ENCODE assay signal across 18 cellular contexts in genomic region chr5:179879003-179879689, GRCh38.
"Had no signal": no experiment of that assay in that cellular context is flagged by ENCODE, and none has a peak within 500 bp of the region (broad histone marks: within the 10 kb centered on the region; RNA-seq: fewer than 3 reads in every experiment).

No MANE protein-coding gene starts in this region.

- FAIRE-seq: astrocyte had no signal

- ATAC-seq: natural killer cell had no signal

- H3K4me1 Mint-ChIP-seq: activated naive CD8-positive, alpha-beta T cell treated with anti-CD3 and anti-CD28 coated beads for 36 hours; central memory CD8-positive, alpha-beta T cell had no signal

- H3K27ac ChIP-seq: colonic mucosa, esophagus squamous epithelium, heart right ventricle, prostate gland, vagina had no signal

- DNase-seq: activated CD4-positive, alpha-beta memory T cell treated with anti-CD3 and anti-CD28 coated beads for 36 hours; activated CD4-positive, alpha-beta T cell treated with anti-CD3 and anti-CD28 coated beads for 48 hours; activated naive CD4-positive, alpha-beta T cell treated with Interleukin-2 at 50 U/mL for 16 hours; activated naive CD8-positive, alpha-beta T cell treated with anti-CD3 and anti-CD28 coated beads for 36 hours; activated T-cell treated with anti-CD3 and anti-CD28 coated beads, Interleukin-2, amount 50 U/mL, for 48 hours; colonic mucosa; esophagus squamous epithelium; heart right ventricle; left cardiac atrium; natural killer cell; stimulated activated CD4-positive, alpha-beta T cell treated with anti-CD3 and anti-CD28 coated beads, Interleukin-1b, Interleukin-23, amount 100 ng/mL, for 48 hours; trophoblast cell had no signal

- H3K4me1 ChIP-seq: colonic mucosa, heart right ventricle, prostate gland had no signal

- H3K27me3 Mint-ChIP-seq: activated CD4-positive, alpha-beta memory T cell treated with anti-CD3 and anti-CD28 coated beads for 36 hours; activated naive CD8-positive, alpha-beta T cell treated with anti-CD3 and anti-CD28 coated beads for 36 hours; central memory CD8-positive, alpha-beta T cell had no signal

- H3K9me3 Mint-ChIP-seq: central memory CD8-positive, alpha-beta T cell had no signal

- H3K4me3 Mint-ChIP-seq: activated CD4-positive, alpha-beta memory T cell treated with anti-CD3 and anti-CD28 coated beads for 36 hours; activated naive CD8-positive, alpha-beta T cell treated with anti-CD3 and anti-CD28 coated beads for 36 hours; central memory CD8-positive, alpha-beta T cell; natural killer cell had no signal

- H3K4me3 ChIP-seq: colonic mucosa, dorsolateral prefrontal cortex, esophagus squamous epithelium, heart right ventricle, lung, prostate gland, vagina had no signal

- H3K27me3 ChIP-seq: colonic mucosa, dorsolateral prefrontal cortex, esophagus squamous epithelium, heart right ventricle, vagina had no signal

- H3K9me3 ChIP-seq: colonic mucosa, prostate gland had no signal

- H3K27ac Mint-ChIP-seq: activated CD4-positive, alpha-beta memory T cell treated with anti-CD3 and anti-CD28 coated beads for 36 hours; activated naive CD8-positive, alpha-beta T cell treated with anti-CD3 and anti-CD28 coated beads for 36 hours; natural killer cell had no signal
